In genomic region chr1:27129225-27129624, GRCh38 we compare ENCODE assay signal across 17 cellular contexts.
"Had no signal": no experiment of that assay in that cellular context is flagged by ENCODE, and none has a peak within 500 bp of the region (broad histone marks: within the 10 kb centered on the region; RNA-seq: fewer than 3 reads in every experiment).

No MANE protein-coding gene starts in this region.

- H3K27ac ChIP-seq: epithelial cell of prostate, esophagus muscularis mucosa, gastroesophageal sphincter, left lung, lower lobe of right lung, suprapubic skin, thyroid gland had no signal

- ATAC-seq: gastroesophageal sphincter, left lung, lower lobe of right lung had no signal

- H3K4me3 ChIP-seq: esophagus muscularis mucosa, gastroesophageal sphincter, left lung, lower lobe of right lung, suprapubic skin, thyroid gland had no signal

- H3K9me3 ChIP-seq: esophagus muscularis mucosa, gastroesophageal sphincter, left lung, lower lobe of right lung, suprapubic skin, thyroid gland had no signal

- DNase-seq: cortex of kidney; effector memory CD4-positive, alpha-beta T cell; foreskin fibroblast; glutamatergic neuron; islet precursor cell; left lung; lower lobe of right lung; small intestine; stimulated activated CD4-positive, alpha-beta T cell treated with anti-CD3 and anti-CD28 coated beads, Interleukin-12 subunit alpha, Interleukin-12 subunit beta, amount 100 ng/mL, for 4 hours; stimulated activated naive CD4-positive, alpha-beta T cell treated with Interleukin-2 at 50 U/mL for 16 hours; thyroid gland had no signal

- H3K4me1 ChIP-seq: gastroesophageal sphincter had no signal

- H3K27me3 ChIP-seq: esophagus muscularis mucosa, gastroesophageal sphincter, left lung, suprapubic skin, thyroid gland had no signal

- FAIRE-seq: endometrium, small intestine, urothelium cell line had no signal

- H3K36me3 ChIP-seq: suprapubic skin, thyroid gland had no signal
